In genomic region chr19:36915992-36916830, GRCh38 we compare ENCODE assay signal across 8 cellular contexts. TPM values are rescaled to one million over a fixed set of nuclear protein-coding genes. Genes with fewer than 3 reads are reported as not detected.
DNase-seq lines count a peak whose midpoint lies in the region; ATAC-seq and TF ChIP-seq lines count a peak whose summit lies in the region.

Gene ZNF568, plus strand, starts transcription at chr19:36916332. Its CDS starts 6,439 bp downstream, at chr19:36922771.
Gene ZNF829, minus strand, starts transcription at chr19:36916291. Its CDS starts 1,124 bp downstream, at chr19:36915167.

- H3K4me1 Mint-ChIP-seq in CD4-positive, CD25-positive, alpha-beta regulatory T cell: peaks cover 11 to 37% (median 24%) of the 10 kb centered on the region in 4 donors
- H3K4me1 Mint-ChIP-seq in natural killer cell: peaks cover 35% of the 10 kb centered on the region in 2 donors
- peaks cover 15 to 24% of the 10 kb centered on the region in 2 donors for H3K4me1 Mint-ChIP-seq in stimulated activated naive B cell treated with anti-CD40 and anti-IgM and Interleukin-4, amounts not matched to agents 10 μg/mL and 1 μg/mL and 100 μg/mL, for 72 hours

- intact Hi-C loops in natural killer cell (cut with micrococcal nuclease): loop anchor here (1.0 to 2.0 kb wide), 7 partner anchors 57 to 427 kb away; partner anchors contain the start of genes ZNF345, ZNF383, ZNF420 and ZNF566

- peak; percentile 96 to 97 for ATAC-seq in CD4-positive, CD25-positive, alpha-beta regulatory T cell (ENCODE audit: low read depth in 2 of 2)
- peak; percentile 91 for ATAC-seq in GM19438 (IDR thresholded peaks at IDR 0.05; ENCODE audit: low read depth, unreplicated experiment)
- peak; percentile 92 to 98 (median 94) for ATAC-seq in natural killer cell
- ATAC-seq in stimulated activated naive B cell treated with anti-CD40 and anti-IgM and Interleukin-4, amounts not matched to agents 10 μg/mL and 1 μg/mL and 100 μg/mL, for 72 hours (replicated peaks): peak; percentile 97 to 98

- TF ChIP-seq CTCF in fibroblast of pulmonary artery (IDR thresholded peaks at IDR 0.05; ENCODE audit: low read length, missing control alignments): peak; percentile 62
- peak; percentile 75 for TF ChIP-seq CTCF in natural killer cell (IDR thresholded peaks at IDR 0.05)

- no peaks in the 10 kb centered on the region for H3K27me3 Mint-ChIP-seq in CD4-positive, CD25-positive, alpha-beta regulatory T cell
- H3K27me3 Mint-ChIP-seq in natural killer cell (ENCODE audit: low read depth in 2 of 2): no peaks in the 10 kb centered on the region
- no peaks in the 10 kb centered on the region for H3K27me3 Mint-ChIP-seq in stimulated activated naive B cell treated with anti-CD40 and anti-IgM and Interleukin-4, amounts not matched to agents 10 μg/mL and 1 μg/mL and 100 μg/mL, for 72 hours

- peaks cover 15% of the 10 kb centered on the region for H3K4me1 ChIP-seq in CD4-positive, CD25-positive, alpha-beta regulatory T cell (ENCODE audit: control insufficient read depth, insufficient read depth, low read length, poor library complexity, severe bottlenecking)

- peaks cover 18 to 32% of the 10 kb centered on the region in 2 experiments for H3K9me3 ChIP-seq in CD4-positive, CD25-positive, alpha-beta regulatory T cell (ENCODE audit: control insufficient read depth in 2 of 2, low read length in 2 of 2)

- peak; percentile 85 to 97 (median 93) for DNase-seq in CD4-positive, CD25-positive, alpha-beta regulatory T cell
- DNase-seq in HPDE6-E6E7 (ENCODE audit: extremely low spot score): peak; percentile 86
- peak; percentile 87 for DNase-seq in activated effector memory CD4-positive, alpha-beta T cell treated with Interleukin-2 at 50 U/mL for 16 hours
- peak; percentile 89 for DNase-seq in fibroblast of pulmonary artery (ENCODE audit: low read depth)
- DNase-seq in natural killer cell: peak; percentile 90
- peak; percentile 94 for DNase-seq in stimulated activated naive B cell treated with anti-CD40 and anti-IgM and Interleukin-4, amounts not matched to agents 10 μg/mL and 1 μg/mL and 100 μg/mL, for 72 hours

- H3K36me3 Mint-ChIP-seq in CD4-positive, CD25-positive, alpha-beta regulatory T cell: peaks cover 45% of the 10 kb centered on the region
- no peaks in the 10 kb centered on the region for H3K36me3 Mint-ChIP-seq in natural killer cell
- H3K36me3 Mint-ChIP-seq in stimulated activated naive B cell treated with anti-CD40 and anti-IgM and Interleukin-4, amounts not matched to agents 10 μg/mL and 1 μg/mL and 100 μg/mL, for 72 hours: peaks cover 33 to 54% of the 10 kb centered on the region in 2 donors

- peak within 1 kb of the TSS; percentile 92 to 99 (median 93) for H3K4me3 Mint-ChIP-seq in CD4-positive, CD25-positive, alpha-beta regulatory T cell
- H3K4me3 Mint-ChIP-seq in natural killer cell: peak within 1 kb of the TSS; percentile 87
- peak within 1 kb of the TSS; percentile 92 for H3K4me3 Mint-ChIP-seq in stimulated activated naive B cell treated with anti-CD40 and anti-IgM and Interleukin-4, amounts not matched to agents 10 μg/mL and 1 μg/mL and 100 μg/mL, for 72 hours

- H3K4me3 ChIP-seq in CD4-positive, CD25-positive, alpha-beta regulatory T cell (ENCODE audit: low read depth, low read length): peak within 1 kb of the TSS; percentile 89
- peak within 1 kb of the TSS; percentile 68 for H3K4me3 ChIP-seq in fibroblast of pulmonary artery (replicated peaks; ENCODE audit: low read depth, low read length)

- no peaks in the 10 kb centered on the region for H3K27me3 ChIP-seq in CD4-positive, CD25-positive, alpha-beta regulatory T cell (ENCODE audit: control insufficient read depth, insufficient read depth, low read length)

- H3K27ac ChIP-seq in CD4-positive, CD25-positive, alpha-beta regulatory T cell (ENCODE audit: insufficient read depth, low read length, poor library complexity, severe bottlenecking): peak within 1 kb of the TSS; percentile 88

- peaks cover 4 to 27% (median 12%) of the 10 kb centered on the region in 7 donors for H3K9me3 Mint-ChIP-seq in CD4-positive, CD25-positive, alpha-beta regulatory T cell
- no peaks in the 10 kb centered on the region for H3K9me3 Mint-ChIP-seq in natural killer cell
- H3K9me3 Mint-ChIP-seq in stimulated activated naive B cell treated with anti-CD40 and anti-IgM and Interleukin-4, amounts not matched to agents 10 μg/mL and 1 μg/mL and 100 μg/mL, for 72 hours: peaks cover 6 to 8% of the 10 kb centered on the region in 2 donors

- H3K36me3 ChIP-seq in CD4-positive, CD25-positive, alpha-beta regulatory T cell (ENCODE audit: control insufficient read depth, insufficient read depth, low read length): peaks cover 38% of the 10 kb centered on the region

- H3K27ac Mint-ChIP-seq in CD4-positive, CD25-positive, alpha-beta regulatory T cell: peak within 1 kb of the TSS; percentile 94 to 100 (median 96)
- H3K27ac Mint-ChIP-seq in natural killer cell: peak within 1 kb of the TSS; percentile 89 to 93
- peak within 1 kb of the TSS; percentile 96 for H3K27ac Mint-ChIP-seq in stimulated activated naive B cell treated with anti-CD40 and anti-IgM and Interleukin-4, amounts not matched to agents 10 μg/mL and 1 μg/mL and 100 μg/mL, for 72 hours

TF ChIP-seq in PFSK-1, 5 proteins besides CTCF, POLR2A, EP300 and RAD21:
- TF ChIP-seq REST (IDR thresholded peaks at IDR 0.05; ENCODE audit: insufficient read depth in 1 of 2, low read depth in 2 of 2, low read length in 2 of 2): no peak
- peak; percentile 75 for TF ChIP-seq FOXP2 (optimal IDR thresholded peaks at IDR 0.05; ENCODE audit: borderline replicate concordance, extremely low read depth, extremely low read length, insufficient read depth)
- peak; percentile 29; the same call in 1 of the 2 replicates for TF ChIP-seq SIN3A (IDR thresholded peaks at IDR 0.05; ENCODE audit: borderline replicate concordance, insufficient read depth, low read length)
- no peak for TF ChIP-seq POLR2AphosphoS5 (IDR thresholded peaks at IDR 0.05; ENCODE audit: low read depth, low read length)

RNA-seq across cellular contexts. Expression of gene ZNF568, which starts in this region (rescaled TPM):
- total RNA-seq in CD4-positive, CD25-positive, alpha-beta regulatory T cell: 8.3 TPM
- 10 to 100 TPM in 2 of 4 donors, 1 to 10 TPM in 2; 6.7 to 13.3 (median 9.7) TPM for polyA plus RNA-seq in CD4-positive, CD25-positive, alpha-beta regulatory T cell
- polyA plus RNA-seq in PFSK-1 (2012; ENCODE audit: insufficient read length, low read depth): 1.3 TPM
- total RNA-seq in natural killer cell: 10 to 100 TPM in 2 of 3 donors, 1 to 10 TPM in 1; 9.4 to 15.5 (median 15.3) TPM

RNA-seq across cellular contexts. Expression of gene ZNF829, which starts in this region (rescaled TPM):
- total RNA-seq in CD4-positive, CD25-positive, alpha-beta regulatory T cell: 4.8 TPM
- polyA plus RNA-seq in CD4-positive, CD25-positive, alpha-beta regulatory T cell: 1 to 10 TPM; 2.0 to 4.0 (median 2.3) TPM
- polyA plus RNA-seq in PFSK-1 (2012; ENCODE audit: insufficient read length, low read depth): 0.48 TPM
- total RNA-seq in natural killer cell: 1 to 10 TPM; 5.5 to 7.6 (median 5.5) TPM

Comparison
In these comparisons a context has a peak if more than half of its experiments do, and no peak if none do; other contexts are left out.
1. Peak in every context shown above with its lines: DNase-seq, ATAC-seq, H3K4me3 ChIP-seq and H3K27ac ChIP-seq.